1 cellular context compared by ENCODE assay signal in the genomic region with DNA sequence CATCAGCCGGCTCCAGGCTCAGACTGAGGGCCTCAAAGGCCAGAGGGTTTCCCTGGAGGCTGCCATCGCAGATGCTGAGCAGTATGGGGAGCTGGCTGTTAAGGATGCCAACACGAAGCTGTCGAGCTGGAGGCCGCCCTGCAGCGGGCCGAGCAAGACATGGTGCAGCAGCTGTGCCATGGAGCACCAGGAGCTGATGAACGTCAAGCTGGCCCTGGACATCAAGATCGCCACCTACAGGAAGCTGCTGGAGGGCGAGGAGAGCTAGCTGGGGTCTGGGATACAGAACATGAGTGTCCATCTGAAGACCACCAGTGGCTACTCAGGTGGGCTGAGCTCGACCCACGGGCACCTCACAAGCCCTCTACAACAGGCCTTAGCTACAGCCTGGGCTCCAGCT.
TF ChIP-seq lines count a peak whose summit lies in the region.

No MANE protein-coding gene starts in this region.

TF ChIP-seq in A549, 52 proteins besides CTCF, POLR2A, EP300 and RAD21 (continued from another document):
- TF ChIP-seq ESRRA (IDR thresholded peaks at IDR 0.05; ENCODE audit: borderline replicate concordance, low read length) (no peak), FOXS1 (CRISPR knock-in tag; IDR thresholded peaks at IDR 0.05) (no peak)
